26 cellular contexts compared by ENCODE assay signal in genomic region chr17:50071692-50072091, GRCh38. TPM values are rescaled to one million over a fixed set of nuclear protein-coding genes. Genes with fewer than 3 reads are reported as not detected.
DNase-seq lines count a peak whose midpoint lies in the region; ATAC-seq, FAIRE-seq and TF ChIP-seq lines count a peak whose summit lies in the region.
"Had no signal": no experiment of that assay in that cellular context is flagged by ENCODE, and none has a peak within 500 bp of the region (broad histone marks: within the 10 kb centered on the region; RNA-seq: fewer than 3 reads in every experiment).

No MANE protein-coding gene starts in this region.

- no peaks in the 10 kb centered on the region for H3K9me3 Mint-ChIP-seq in neural progenitor cell
- H3K9me3 Mint-ChIP-seq: CD8-positive, alpha-beta T cell had no signal

- H3K79me2 ChIP-seq in DOHH2 (ENCODE audit: control insufficient read depth, low read length) = no peaks in the 10 kb centered on the region
- no peaks in the 10 kb centered on the region for H3K79me2 ChIP-seq in neural progenitor cell (ENCODE audit: low read depth)

- no peaks in the 10 kb centered on the region for H3K36me3 Mint-ChIP-seq in neural progenitor cell

- no peak overlapping the region for H3K9ac ChIP-seq in neural progenitor cell

- H3K27ac Mint-ChIP-seq in neural progenitor cell = no peak overlapping the region
- H3K27ac Mint-ChIP-seq: CD8-positive, alpha-beta T cell had no signal

- H3K4me1 ChIP-seq in DOHH2 (ENCODE audit: control insufficient read depth, low read length) (peaks cover 19% of the 10 kb centered on the region), RWPE2 (ENCODE audit: insufficient read depth, poor library complexity, severe bottlenecking) (no peaks in the 10 kb centered on the region), neural progenitor cell (no peaks in the 10 kb centered on the region), lower lobe of right lung (no peaks in the 10 kb centered on the region)
- H3K4me1 ChIP-seq: Caco-2 had no signal

- peak; percentile 64 for FAIRE-seq in HTR-8/SVneo (lab: Jason Lieb, UNC)
- FAIRE-seq: GM12891, H1 had no signal

- no peak overlapping the region for H3K4me3 ChIP-seq in DOHH2 (ENCODE audit: low read length)
- no peak overlapping the region for H3K4me3 ChIP-seq in RWPE2 (ENCODE audit: severe bottlenecking)
- H3K4me3 ChIP-seq in neural progenitor cell = no peak overlapping the region
- H3K4me3 ChIP-seq in lower lobe of right lung = no peak overlapping the region
- no peak overlapping the region for H3K4me3 ChIP-seq in foreskin fibroblast (ENCODE audit: low read depth in 1 of 2, low read length in 2 of 2)
- H3K4me3 ChIP-seq: MG63 had no signal

- H3K9me2 ChIP-seq in DOHH2 (replicated peaks; ENCODE audit: control insufficient read depth, low read length) = no peaks in the 10 kb centered on the region

- no peak overlapping the region for H2AFZ ChIP-seq in neural progenitor cell (replicated peaks)

- intact Hi-C loops in lower lobe of right lung (cut with DNase I) = no loop called here

- DNase-seq in HTR-8/SVneo (ENCODE audit: insufficient read length, low spot score) (no peak), RWPE2 (ENCODE audit: low spot score) (no peak), neural progenitor cell (ENCODE audit: low spot score) (no peak), lower lobe of right lung (no peak), foreskin fibroblast (no peak)
- DNase-seq: C1 segment of cervical spinal cord; Caco-2; CD8-positive, alpha-beta T cell; DMS 273 treated with DMSO at 0.1 percent for 48 hours; DMS79; GF-D8; KG1; MG63; NCI-H1092; NCI-H1417 treated with DMSO at 0.1 percent for 48 hours; NCI-H1694 treated with DMSO at 0.1 percent for 48 hours; NCI-H2081; NCI-H2227 treated with DMSO at 0.1 percent for 48 hours; NCI-H510A; NCI-H69; SHP77 treated with DMSO at 0.1 percent for 48 hours had no signal

- ATAC-seq in RWPE2 (ENCODE audit: low read depth) (no peak), HG03045 (IDR thresholded peaks at IDR 0.05; ENCODE audit: unreplicated experiment) (no peak), lower lobe of right lung (no peak)
- ATAC-seq: CD8-positive, alpha-beta T cell had no signal

- H4K20me1 ChIP-seq in DOHH2 (ENCODE audit: control insufficient read depth, insufficient read depth, low read depth, low read length) (no peaks in the 10 kb centered on the region), neural progenitor cell (ENCODE audit: low read depth) (no peaks in the 10 kb centered on the region)

- peak overlapping the region; percentile 35 for H3K4me3 Mint-ChIP-seq in neural progenitor cell
- H3K4me3 Mint-ChIP-seq: CD8-positive, alpha-beta T cell had no signal

- TF ChIP-seq CTCF in DOHH2 (IDR thresholded peaks at IDR 0.05; ENCODE audit: low read depth, low read length, poor library complexity, severe bottlenecking) = peak; percentile 13
- TF ChIP-seq CTCF in RWPE2 (IDR thresholded peaks at IDR 0.05; ENCODE audit: poor library complexity, severe bottlenecking) = no peak
- no peak for TF ChIP-seq CTCF in neural progenitor cell (IDR thresholded peaks at IDR 0.05)
- TF ChIP-seq CTCF in lower lobe of right lung (IDR thresholded peaks at IDR 0.05) = no peak
- no peak for TF ChIP-seq CTCF in foreskin fibroblast (IDR thresholded peaks at IDR 0.05; ENCODE audit: low read depth, low read length)

- H3K27me3 Mint-ChIP-seq in neural progenitor cell (ENCODE audit: insufficient read depth, low read depth) = peaks cover 7% of the 10 kb centered on the region

- H3K36me3 ChIP-seq in DOHH2 (ENCODE audit: control insufficient read depth, low read length) = no peaks in the 10 kb centered on the region
- peaks cover 100% of the 10 kb centered on the region for H3K36me3 ChIP-seq in RWPE2 (ENCODE audit: low read depth)
- H3K36me3 ChIP-seq in neural progenitor cell = no peaks in the 10 kb centered on the region
- H3K36me3 ChIP-seq in lower lobe of right lung = peaks cover 97% of the 10 kb centered on the region

- H3K9me3 ChIP-seq in DOHH2 (ENCODE audit: control insufficient read depth, insufficient read depth, low read length) (no peaks in the 10 kb centered on the region), RWPE2 (ENCODE audit: severe bottlenecking) (no peaks in the 10 kb centered on the region), neural progenitor cell (ENCODE audit: low read depth) (no peaks in the 10 kb centered on the region), lower lobe of right lung (no peaks in the 10 kb centered on the region)
- H3K9me3 ChIP-seq: Caco-2, MG63 had no signal

- peaks cover 2% of the 10 kb centered on the region for H3K4me1 Mint-ChIP-seq in neural progenitor cell

- no peak overlapping the region for H3K27ac ChIP-seq in DOHH2 (ENCODE audit: low read depth, low read length)
- peak overlapping the region; percentile 100 for H3K27ac ChIP-seq in RWPE2 (ENCODE audit: poor library complexity, severe bottlenecking)
- H3K27ac ChIP-seq in neural progenitor cell = no peak overlapping the region
- H3K27ac ChIP-seq in lower lobe of right lung = no peak overlapping the region
- H3K27ac ChIP-seq: HL-60 had no signal

- no peaks in the 10 kb centered on the region for H3K27me3 ChIP-seq in DOHH2 (ENCODE audit: control insufficient read depth, low read length)
- no peaks in the 10 kb centered on the region for H3K27me3 ChIP-seq in RWPE2 (ENCODE audit: insufficient read depth, poor library complexity, severe bottlenecking)
- H3K27me3 ChIP-seq in neural progenitor cell = no peaks in the 10 kb centered on the region
- no peaks in the 10 kb centered on the region for H3K27me3 ChIP-seq in lower lobe of right lung (ENCODE audit: low read depth)
- H3K27me3 ChIP-seq: MG63 had no signal

- H3F3A ChIP-seq in DOHH2 (ENCODE audit: control insufficient read depth, insufficient read depth) (no peaks in the 10 kb centered on the region), neural progenitor cell (ENCODE audit: low read depth) (no peaks in the 10 kb centered on the region)

- peak overlapping the region; percentile 36 for H3K4me2 ChIP-seq in DOHH2 (ENCODE audit: low read length)
- H3K4me2 ChIP-seq in neural progenitor cell = no peak overlapping the region

RNA-seq across cellular contexts. Expression of gene ITGA3, which starts 15.8 kb away (rescaled TPM):
- 7.7 and 11.9 TPM in 2 replicates for total RNA-seq in neural progenitor cell (ENCODE audit: low replicate concordance)
- 162 TPM for total RNA-seq in lower lobe of right lung

RNA-seq across cellular contexts. Expression of gene PDK2, which starts 23.5 kb away (rescaled TPM):
- total RNA-seq in neural progenitor cell (ENCODE audit: low replicate concordance) (12.6 and 17.3 TPM in 2 replicates), lower lobe of right lung (35.7 TPM)

RNA-seq across cellular contexts. Expression of gene SAMD14, which starts 58.3 kb away (rescaled TPM):
- total RNA-seq in neural progenitor cell (ENCODE audit: low replicate concordance) = 8.7 and 27.9 TPM in 2 replicates
- total RNA-seq in lower lobe of right lung = 9.2 TPM

Comparison
In these comparisons a context has a peak if more than half of its experiments do, and no peak if none do; other contexts are left out.
1. RNA of gene ITGA3, which starts 15.8 kb away (total RNA-seq): 162 TPM in lower lobe of right lung (single experiment); 7.7 to 11.9 TPM in neural progenitor cell; every median in the first group is over 10 times any median in the second.